11 cellular contexts compared by ENCODE assay signal in the genomic region with DNA sequence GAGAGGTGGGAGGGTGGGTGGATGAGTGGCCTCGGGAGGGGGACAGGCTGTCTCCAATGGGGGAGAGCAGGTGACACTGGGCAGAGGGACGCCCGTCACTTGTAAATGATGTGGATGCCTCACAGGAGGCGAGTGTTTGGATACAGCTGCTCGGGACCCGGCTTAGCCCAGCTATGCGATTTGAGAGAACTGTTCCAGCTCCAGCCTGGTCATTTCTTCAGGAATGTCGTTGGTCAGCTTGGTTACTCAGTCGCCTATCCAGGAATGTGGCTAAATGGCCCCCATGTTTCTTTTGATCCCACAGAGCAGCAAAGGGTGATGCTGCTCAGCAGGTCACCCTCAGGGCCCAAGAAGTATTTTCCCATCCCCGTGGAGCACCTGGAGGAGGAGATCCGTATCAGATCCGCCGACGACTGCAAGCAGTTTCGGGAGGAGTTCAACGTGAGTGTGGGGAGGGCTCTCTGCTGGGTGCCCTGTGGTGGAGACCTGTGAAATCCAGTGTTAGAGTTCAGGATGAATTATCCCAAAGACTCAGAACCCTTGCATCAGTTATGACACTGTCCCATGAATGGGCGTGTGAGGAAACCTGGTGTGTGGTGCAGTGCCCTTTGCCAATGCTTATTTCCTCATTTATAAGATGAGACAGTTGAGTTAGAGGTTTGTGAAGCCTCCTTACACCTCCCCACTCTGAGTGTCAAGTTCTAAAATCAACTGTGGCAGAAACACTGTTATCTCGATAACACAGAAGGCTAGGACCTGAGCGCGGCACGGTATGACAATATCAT.
DNase-seq lines count a peak whose midpoint lies in the region; ATAC-seq lines count a peak whose summit lies in the region.
"Had no signal": no experiment of that assay in that cellular context is flagged by ENCODE, and none has a peak within 500 bp of the region (broad histone marks: within the 10 kb centered on the region; RNA-seq: fewer than 3 reads in every experiment).

No MANE protein-coding gene starts in this region.

- 93% methylated on average over 21 of the region's 21 CpGs for WGBS in thymus

- H3K4me1 Mint-ChIP-seq in activated naive CD4-positive, alpha-beta T cell treated with anti-CD3 and anti-CD28 coated beads, Interleukin-2, amount 50 U/mL, for 24 hours, result peaks cover 58% of the 10 kb centered on the region
- H3K4me1 Mint-ChIP-seq in activated CD4-positive, alpha-beta memory T cell treated with anti-CD3 and anti-CD28 coated beads for 36 hours (ENCODE audit: low read depth), result peaks cover 57% of the 10 kb centered on the region
- H3K4me1 Mint-ChIP-seq in immature natural killer cell, result peaks cover 90 to 91% of the 10 kb centered on the region in 2 donors

- no peaks in the 10 kb centered on the region for H3K27me3 ChIP-seq in thymus (ENCODE audit: control insufficient read depth, insufficient read depth)
- no peaks in the 10 kb centered on the region for H3K27me3 ChIP-seq in HAP-1 (ENCODE audit: low read depth)

- intact Hi-C loops in activated CD4-positive, alpha-beta memory T cell treated with anti-CD3 and anti-CD28 coated beads for 36 hours (cut with micrococcal nuclease), result no loop called here

- H3K27ac Mint-ChIP-seq in activated naive CD4-positive, alpha-beta T cell treated with anti-CD3 and anti-CD28 coated beads, Interleukin-2, amount 50 U/mL, for 24 hours, result no peak overlapping the region
- peak overlapping the region; percentile 99 for H3K27ac Mint-ChIP-seq in activated CD4-positive, alpha-beta memory T cell treated with anti-CD3 and anti-CD28 coated beads for 36 hours
- peak overlapping the region; percentile 98 to 99 (median 99) for H3K27ac Mint-ChIP-seq in immature natural killer cell

- no peak for DNase-seq in activated naive CD4-positive, alpha-beta T cell treated with Interleukin-2 at 50 U/mL for 16 hours
- DNase-seq in activated CD4-positive, alpha-beta memory T cell treated with anti-CD3 and anti-CD28 coated beads for 36 hours, result no peak
- peak in 2 of 3 donors; percentile 37 to 38 for DNase-seq in immature natural killer cell
- no peak for DNase-seq in HAP-1 (ENCODE audit: low spot score in 2 of 2)
- DNase-seq: activated gamma-delta T cell treated with Interleukin-2 at 50 U/mL for 16 hours, NCI-H146, SK-N-SH had no signal

- ATAC-seq in HG03460 (IDR thresholded peaks at IDR 0.05; ENCODE audit: unreplicated experiment), result no peak
- ATAC-seq in GM21737 (IDR thresholded peaks at IDR 0.05; ENCODE audit: unreplicated experiment), result no peak

- H3K36me3 Mint-ChIP-seq in activated naive CD4-positive, alpha-beta T cell treated with anti-CD3 and anti-CD28 coated beads, Interleukin-2, amount 50 U/mL, for 24 hours, result peaks cover 3% of the 10 kb centered on the region
- H3K36me3 Mint-ChIP-seq in activated CD4-positive, alpha-beta memory T cell treated with anti-CD3 and anti-CD28 coated beads for 36 hours, result peaks cover 42% of the 10 kb centered on the region
- peaks cover 22 to 49% (median 24%) of the 10 kb centered on the region in 3 donors for H3K36me3 Mint-ChIP-seq in immature natural killer cell

- CTCF ChIA-PET in activated CD4-positive, alpha-beta memory T cell treated with anti-CD3 and anti-CD28 coated beads for 36 hours (lab: Charles Lee), result interaction anchor here (1.3 to 6.8 kb wide), 9 partner anchors 8 to 143 kb away, joined by 5 to 83 read pairs (median 15); partner anchors contain the start of gene PTPRE

- peak overlapping the region; percentile 67 for H3K27ac ChIP-seq in thymus (ENCODE audit: low read depth)

- no peaks in the 10 kb centered on the region for H3K9me3 Mint-ChIP-seq in activated naive CD4-positive, alpha-beta T cell treated with anti-CD3 and anti-CD28 coated beads, Interleukin-2, amount 50 U/mL, for 24 hours
- no peaks in the 10 kb centered on the region for H3K9me3 Mint-ChIP-seq in activated CD4-positive, alpha-beta memory T cell treated with anti-CD3 and anti-CD28 coated beads for 36 hours
- H3K9me3 Mint-ChIP-seq in immature natural killer cell, result no peaks in the 10 kb centered on the region

- POLR2A ChIA-PET in activated CD4-positive, alpha-beta memory T cell treated with anti-CD3 and anti-CD28 coated beads for 36 hours (lab: Charles Lee), result interaction anchor here (1.7 to 3.4 kb wide), 5 partner anchors 9 to 76 kb away, joined by 6 to 135 read pairs (median 10); partner anchors contain the start of gene MKI67

- in situ Hi-C loops in HAP-1 (cut with MboI; ENCODE audit: low sequenced_read_pairs), result no loop called here

- H3K9me3 ChIP-seq in thymus (ENCODE audit: control insufficient read depth) (no peaks in the 10 kb centered on the region), HAP-1 (no peaks in the 10 kb centered on the region)
- H3K9me3 ChIP-seq: SK-N-SH had no signal

- H3K4me1 ChIP-seq in thymus (ENCODE audit: control insufficient read depth, insufficient read depth, low read length) (peaks cover 28% of the 10 kb centered on the region), HAP-1 (no peaks in the 10 kb centered on the region)

- H3K36me3 ChIP-seq in thymus (ENCODE audit: control insufficient read depth, insufficient read depth) (peaks cover 16% of the 10 kb centered on the region), HAP-1 (replicated peaks) (no peaks in the 10 kb centered on the region)

- H3K4me3 ChIP-seq in thymus (ENCODE audit: low read length), result no peak overlapping the region
- no peak overlapping the region for H3K4me3 ChIP-seq in HAP-1

- no peaks in the 10 kb centered on the region for H3K27me3 Mint-ChIP-seq in activated naive CD4-positive, alpha-beta T cell treated with anti-CD3 and anti-CD28 coated beads, Interleukin-2, amount 50 U/mL, for 24 hours
- H3K27me3 Mint-ChIP-seq in activated CD4-positive, alpha-beta memory T cell treated with anti-CD3 and anti-CD28 coated beads for 36 hours, result no peaks in the 10 kb centered on the region
- H3K27me3 Mint-ChIP-seq in immature natural killer cell (ENCODE audit: low read depth in 3 of 3), result peaks cover 11 to 51% (median 37%) of the 10 kb centered on the region in 3 donors

- H3K4me3 Mint-ChIP-seq in activated naive CD4-positive, alpha-beta T cell treated with anti-CD3 and anti-CD28 coated beads, Interleukin-2, amount 50 U/mL, for 24 hours, result peak overlapping the region; percentile 93
- peak overlapping the region; percentile 93 for H3K4me3 Mint-ChIP-seq in activated CD4-positive, alpha-beta memory T cell treated with anti-CD3 and anti-CD28 coated beads for 36 hours
- peak overlapping the region; percentile 88 to 94 (median 92) for H3K4me3 Mint-ChIP-seq in immature natural killer cell

Comparison
In these comparisons a context has a peak if more than half of its experiments do, and no peak if none do; other contexts are left out.
1. DNase-seq: peak in immature natural killer cell (2 of 3); none in activated naive CD4-positive, alpha-beta T cell treated with Interleukin-2 at 50 U/mL for 16 hours (single experiment), activated CD4-positive, alpha-beta memory T cell treated with anti-CD3 and anti-CD28 coated beads for 36 hours (single experiment) and HAP-1 (0 of 2).
2. Peak in every context shown above with its lines, with median percentiles within 50 percentile points of each other: H3K4me3 Mint-ChIP-seq.